Comparison of ENCODE assay signal across 27 cellular contexts in genomic region chr14:62123959-62124358, GRCh38.
DNase-seq lines count a peak whose midpoint lies in the region; ATAC-seq and TF ChIP-seq lines count a peak whose summit lies in the region.
"Had no signal": no experiment of that assay in that cellular context is flagged by ENCODE, and none has a peak within 500 bp of the region (broad histone marks: within the 10 kb centered on the region; RNA-seq: fewer than 3 reads in every experiment).

No MANE protein-coding gene starts in this region.

- H3K27ac Mint-ChIP-seq in activated naive CD4-positive, alpha-beta T cell treated with anti-CD3 and anti-CD28 coated beads, Interleukin-2, amount 50 U/mL, for 72 hours: no peak overlapping the region
- H3K27ac Mint-ChIP-seq: activated naive CD8-positive, alpha-beta T cell; effector memory CD8-positive, alpha-beta T cell; T-helper 2 cell treated with Interferon-gamma antibody and Interleukin-4, amounts not matched to agents 5 μg/mL and 100 μg/mL, for 36 hours had no signal

- no peak for TF ChIP-seq CTCF in GM12865 (IDR thresholded peaks at IDR 0.05; ENCODE audit: insufficient read depth, low read depth, low read length, missing control alignments)

- no peak overlapping the region for H3K4me3 ChIP-seq in GM12865 (ENCODE audit: low read depth, low read length)
- H3K4me3 ChIP-seq: body of pancreas, esophagus squamous epithelium, left lung, Peyer's patch, SK-N-MC, smooth muscle cell had no signal

- no peaks in the 10 kb centered on the region for H3K36me3 Mint-ChIP-seq in activated naive CD4-positive, alpha-beta T cell treated with anti-CD3 and anti-CD28 coated beads, Interleukin-2, amount 50 U/mL, for 72 hours
- H3K36me3 Mint-ChIP-seq: activated naive CD8-positive, alpha-beta T cell had no signal

- peak; percentile 60 for ATAC-seq in GM21360 (IDR thresholded peaks at IDR 0.05; ENCODE audit: unreplicated experiment)
- ATAC-seq in HG02852 (IDR thresholded peaks at IDR 0.05; ENCODE audit: unreplicated experiment): peak; percentile 77
- ATAC-seq in HG03565 (IDR thresholded peaks at IDR 0.05; ENCODE audit: unreplicated experiment): peak; percentile 51
- no peak for ATAC-seq in activated naive CD4-positive, alpha-beta T cell treated with anti-CD3 and anti-CD28 coated beads, Interleukin-2, amount 50 U/mL, for 72 hours
- ATAC-seq: body of pancreas; effector memory CD8-positive, alpha-beta T cell; HCT116; left lung had no signal

- peak; percentile 4 for DNase-seq in GM12865 (ENCODE audit: low read depth)
- DNase-seq in Kasumi-1 (lab: John Stamatoyannopoulos, UW): no peak
- DNase-seq in middle frontal gyrus (ENCODE audit: extremely low spot score, low spot score): no peak
- no peak for DNase-seq in activated naive CD4-positive, alpha-beta T cell treated with anti-CD3 and anti-CD28 coated beads, Interleukin-2, amount 50 U/mL, for 72 hours (ENCODE audit: low spot score in 2 of 2)
- DNase-seq in NCI-H1092 (lab: John Stamatoyannopoulos, UW): no peak
- DNase-seq: activated CD4-positive, CD25-positive, alpha-beta regulatory T cell; activated T-cell treated with anti-CD3 and anti-CD28 coated beads, Interleukin-2, amount 50 U/mL, for 48 hours; body of pancreas; C1 segment of cervical spinal cord; effector memory CD8-positive, alpha-beta T cell; esophagus squamous epithelium; GDM1; glutamatergic neuron; left lung; NCI-H2029; NCI-H446 treated with DMSO at 0.1 percent for 48 hours; Peyer's patch; stimulated activated CD4-positive, alpha-beta T cell treated with anti-CD3 and anti-CD28 coated beads, Interleukin-4, amount 100 ng/mL, for 24 hours had no signal

- no peaks in the 10 kb centered on the region for H3K9me3 Mint-ChIP-seq in activated naive CD4-positive, alpha-beta T cell treated with anti-CD3 and anti-CD28 coated beads, Interleukin-2, amount 50 U/mL, for 72 hours
- H3K9me3 Mint-ChIP-seq: effector memory CD8-positive, alpha-beta T cell; neural crest cell; T-helper 2 cell treated with Interferon-gamma antibody and Interleukin-4, amounts not matched to agents 5 μg/mL and 100 μg/mL, for 36 hours had no signal

Comparison
In these comparisons a context has a peak if more than half of its experiments do, and no peak if none do; other contexts are left out.
1. ATAC-seq: peak in GM21360 (single experiment), HG02852 (single experiment) and HG03565 (single experiment); none in activated naive CD4-positive, alpha-beta T cell treated with anti-CD3 and anti-CD28 coated beads, Interleukin-2, amount 50 U/mL, for 72 hours (0 of 2).